Comparison of ENCODE assay signal across 20 cellular contexts in the genomic region with DNA sequence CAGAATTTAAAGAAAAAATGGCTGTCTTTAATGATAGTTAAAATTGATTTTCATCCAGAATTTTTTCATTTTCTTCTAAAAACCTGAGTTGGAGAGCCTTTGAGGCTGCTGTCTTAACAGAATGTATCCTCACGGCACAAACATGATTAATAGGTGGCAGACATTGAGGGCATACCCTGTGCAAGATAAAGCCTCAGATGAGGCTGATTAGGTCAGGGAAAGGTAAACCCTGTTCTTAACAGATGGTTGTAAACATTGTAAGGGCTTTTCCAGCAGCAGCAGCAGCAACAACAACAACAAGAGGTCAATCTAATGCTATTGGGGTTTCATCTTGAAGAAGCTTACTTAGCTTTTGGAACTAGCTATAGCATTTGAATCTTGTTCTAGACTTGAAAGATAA. TPM values are rescaled to one million over a fixed set of nuclear protein-coding genes. Genes with fewer than 3 reads are reported as not detected.
A peak's percentile ranks its signal among the peaks of the same experiment; 100 is the strongest.
DNase-seq lines count a peak whose midpoint lies in the region; ATAC-seq and TF ChIP-seq lines count a peak whose summit lies in the region.
"Had no signal": no experiment of that assay in that cellular context is flagged by ENCODE, and none has a peak within 500 bp of the region (broad histone marks: within the 10 kb centered on the region; RNA-seq: fewer than 3 reads in every experiment).

No MANE protein-coding gene starts in this region.

- H3K4me1 Mint-ChIP-seq in immature natural killer cell: peaks cover 75 to 84% of the 10 kb centered on the region in 2 donors
- peaks cover 75% of the 10 kb centered on the region for H3K4me1 Mint-ChIP-seq in stimulated activated effector memory CD8-positive, alpha-beta T cell treated with anti-CD3 and anti-CD28 coated beads, Interleukin-12 subunit alpha, Interleukin-12 subunit beta, amount 100 ng/mL, for 72 hours

- intact Hi-C loops in mucosa of descending colon (cut with DNase I, micrococcal nuclease): no loop called here

- H4K20me1 ChIP-seq in SK-N-SH (ENCODE audit: insufficient read depth): no peaks in the 10 kb centered on the region

- peaks cover 18% of the 10 kb centered on the region for H3K79me2 ChIP-seq in SK-N-SH (ENCODE audit: insufficient read depth)

- H3K9me3 Mint-ChIP-seq in immature natural killer cell: no peaks in the 10 kb centered on the region
- no peaks in the 10 kb centered on the region for H3K9me3 Mint-ChIP-seq in stimulated activated effector memory CD8-positive, alpha-beta T cell treated with anti-CD3 and anti-CD28 coated beads, Interleukin-12 subunit alpha, Interleukin-12 subunit beta, amount 100 ng/mL, for 72 hours
- H3K9me3 Mint-ChIP-seq: GM23338 had no signal

- peaks cover 7% of the 10 kb centered on the region for H3F3A ChIP-seq in SK-N-SH (replicated peaks; ENCODE audit: insufficient read depth)

- no peak overlapping the region for H3K9ac ChIP-seq in SK-N-SH
- H3K9ac ChIP-seq: BLaER1 treated with 17β-estradiol and CSF1 and Interleukin-3, amounts not matched to agents 10 nM and 100 nM had no signal

- DNase-seq in SK-N-SH: no peak
- DNase-seq in NCI-H82 (lab: John Stamatoyannopoulos, UW): peak; percentile 80
- DNase-seq in immature natural killer cell: no peak
- DNase-seq in stimulated activated effector memory CD8-positive, alpha-beta T cell treated with anti-CD3 and anti-CD28 coated beads, Interleukin-12 subunit alpha, Interleukin-12 subunit beta, amount 100 ng/mL, for 72 hours (ENCODE audit: low spot score in 2 of 2): no peak
- no peak for DNase-seq in mucosa of descending colon
- DNase-seq in hypothalamus (lab: John Stamatoyannopoulos, UW): no peak
- DNase-seq: Calu3; DMS79 treated with DMSO at 0.1 percent for 48 hours; NCI-H146; NCI-H2081 treated with DMSO at 0.1 percent for 48 hours; NCI-H524 treated with DMSO at 0.1 percent for 48 hours; NK-92 treated with Interleukin-12 subunit alpha and Interleukin-12 subunit beta, amount 100 ng/mL, for 24 hours; OCI-M1; SJCRH30 had no signal

- no peak for TF ChIP-seq RAD21 in SK-N-SH (IDR thresholded peaks at IDR 0.05; ENCODE audit: low read length)

- H3K9me3 ChIP-seq in SK-N-SH (no peaks in the 10 kb centered on the region), mucosa of descending colon (no peaks in the 10 kb centered on the region)
- H3K9me3 ChIP-seq: SJCRH30 had no signal

- TF ChIP-seq EP300 in SK-N-SH (IDR thresholded peaks at IDR 0.05; ENCODE audit: borderline replicate concordance in 1 of 2, low read depth in 1 of 2, low read length in 1 of 2): no peak

- ATAC-seq in SK-N-SH treated with all-trans-retinoic acid at 6 μM for 48 hours (no peak), mucosa of descending colon (no peak), HG02870 (IDR thresholded peaks at IDR 0.05; ENCODE audit: unreplicated experiment) (no peak)
- ATAC-seq in stimulated activated effector memory CD8-positive, alpha-beta T cell treated with anti-CD3 and anti-CD28 coated beads, Interleukin-12 subunit alpha, Interleukin-12 subunit beta, amount 100 ng/mL, for 72 hours: no peak
- ATAC-seq: GM23338 had no signal

- POLR2A ChIA-PET in SK-N-SH (lab: Yijun Ruan, JAX): no interaction called here

- peaks cover 13 to 34% (median 15%) of the 10 kb centered on the region in 3 donors for H3K36me3 Mint-ChIP-seq in immature natural killer cell
- H3K36me3 Mint-ChIP-seq in stimulated activated effector memory CD8-positive, alpha-beta T cell treated with anti-CD3 and anti-CD28 coated beads, Interleukin-12 subunit alpha, Interleukin-12 subunit beta, amount 100 ng/mL, for 72 hours: peaks cover 88% of the 10 kb centered on the region

- 91% methylated on average over 1 of the region's 1 CpG for WGBS in SK-N-SH (ENCODE audit: low lambda C conversion rate)

- peak overlapping the region; percentile 65 to 86 (median 76) for H3K27ac Mint-ChIP-seq in immature natural killer cell
- peak overlapping the region; percentile 59 for H3K27ac Mint-ChIP-seq in stimulated activated effector memory CD8-positive, alpha-beta T cell treated with anti-CD3 and anti-CD28 coated beads, Interleukin-12 subunit alpha, Interleukin-12 subunit beta, amount 100 ng/mL, for 72 hours
- H3K27ac Mint-ChIP-seq: GM23338 had no signal

- peak overlapping the region; percentile 38 to 66 (median 63) for H3K4me3 Mint-ChIP-seq in immature natural killer cell
- H3K4me3 Mint-ChIP-seq in stimulated activated effector memory CD8-positive, alpha-beta T cell treated with anti-CD3 and anti-CD28 coated beads, Interleukin-12 subunit alpha, Interleukin-12 subunit beta, amount 100 ng/mL, for 72 hours: no peak overlapping the region
- H3K4me3 Mint-ChIP-seq: GM23338 had no signal

- TF ChIP-seq CTCF in SK-N-SH (IDR thresholded peaks at IDR 0.05): no peak
- no peak for TF ChIP-seq CTCF in mucosa of descending colon (IDR thresholded peaks at IDR 0.05)

- H2AFZ ChIP-seq in SK-N-SH (ENCODE audit: low read depth): no peak overlapping the region
- H2AFZ ChIP-seq: GM23338 had no signal

- no peaks in the 10 kb centered on the region for H3K27me3 ChIP-seq in SK-N-SH (ENCODE audit: insufficient read depth)
- H3K27me3 ChIP-seq: BLaER1 treated with 17β-estradiol and CSF1 and Interleukin-3, amounts not matched to agents 10 nM and 100 nM; SJCRH30 had no signal

- H3K4me2 ChIP-seq in SK-N-SH: no peak overlapping the region
- H3K4me2 ChIP-seq: GM23338 had no signal

- H3K36me3 ChIP-seq in SK-N-SH (replicated peaks in 1 of 2; ENCODE audit: control insufficient read depth in 1 of 2, insufficient read depth in 2 of 2, low read length in 1 of 2): peaks cover 0 to 13% of the 10 kb centered on the region in 2 experiments
- no peaks in the 10 kb centered on the region for H3K36me3 ChIP-seq in mucosa of descending colon (ENCODE audit: low read depth)
- H3K36me3 ChIP-seq: SJCRH30 had no signal

- peak overlapping the region in 1 of 2 experiments; percentile 47; a peak in 1 of 4 replicates for H3K27ac ChIP-seq in SK-N-SH (ENCODE audit: low read depth in 2 of 2, low read length in 1 of 2)
- H3K27ac ChIP-seq: 22Rv1, RWPE1, SJCRH30 had no signal

- H3K27me3 Mint-ChIP-seq in immature natural killer cell (ENCODE audit: low read depth in 3 of 3): peaks cover 0 to 13% (median 12%) of the 10 kb centered on the region in 3 donors

- H3K4me3 ChIP-seq in SK-N-SH (ENCODE audit: low read depth in 2 of 2, low read length in 1 of 2) (no peak overlapping the region), mucosa of descending colon (no peak overlapping the region)
- H3K4me3 ChIP-seq: BLaER1 treated with 17β-estradiol and CSF1 and Interleukin-3, amounts not matched to agents 10 nM and 100 nM; GM23338; SJCRH30 had no signal

- H3K4me1 ChIP-seq in SK-N-SH (ENCODE audit: control insufficient read depth in 1 of 2, insufficient read depth in 2 of 2, low read depth in 1 of 2, low read length in 1 of 2) (peaks cover 8 to 34% of the 10 kb centered on the region in 2 experiments; a peak in 2 of 4 replicates), mucosa of descending colon (ENCODE audit: low read depth) (no peaks in the 10 kb centered on the region)
- H3K4me1 ChIP-seq: SJCRH30 had no signal

- no peaks in the 10 kb centered on the region for H3K9me2 ChIP-seq in SK-N-SH

- CTCF ChIA-PET in SK-N-SH (lab: Yijun Ruan, JAX): no interaction called here

TF ChIP-seq in SK-N-SH, 30 proteins besides CTCF, POLR2A, EP300 and RAD21:
- TF ChIP-seq GATA2 (CRISPR knock-in tag; IDR thresholded peaks at IDR 0.05) (peak; percentile 44; the same call in 1 of the 2 replicates), SIN3A (IDR thresholded peaks at IDR 0.05; ENCODE audit: borderline replicate concordance, low read depth, low read length) (no peak)
- TF ChIP-seq, protein P1, sequence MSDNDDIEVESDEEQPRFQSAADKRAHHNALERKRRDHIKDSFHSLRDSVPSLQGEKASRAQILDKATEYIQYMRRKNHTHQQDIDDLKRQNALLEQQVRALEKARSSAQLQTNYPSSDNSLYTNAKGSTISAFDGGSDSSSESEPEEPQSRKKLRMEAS (IDR thresholded peaks at IDR 0.05; ENCODE audit: low read depth): no peak
- TF ChIP-seq, protein P2, sequence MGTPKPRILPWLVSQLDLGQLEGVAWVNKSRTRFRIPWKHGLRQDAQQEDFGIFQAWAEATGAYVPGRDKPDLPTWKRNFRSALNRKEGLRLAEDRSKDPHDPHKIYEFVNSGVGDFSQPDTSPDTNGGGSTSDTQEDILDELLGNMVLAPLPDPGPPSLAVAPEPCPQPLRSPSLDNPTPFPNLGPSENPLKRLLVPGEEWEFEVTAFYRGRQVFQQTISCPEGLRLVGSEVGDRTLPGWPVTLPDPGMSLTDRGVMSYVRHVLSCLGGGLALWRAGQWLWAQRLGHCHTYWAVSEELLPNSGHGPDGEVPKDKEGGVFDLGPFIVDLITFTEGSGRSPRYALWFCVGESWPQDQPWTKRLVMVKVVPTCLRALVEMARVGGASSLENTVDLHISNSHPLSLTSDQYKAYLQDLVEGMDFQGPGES (IDR thresholded peaks at IDR 0.05; ENCODE audit: low read depth, low read length): no peak
TF ChIP-seq in SK-N-SH: peak in this region for 1.

TF ChIP-seq in SK-N-SH treated with all-trans-retinoic acid at 6 μM for 48 hours, 23 proteins besides CTCF, POLR2A, EP300 and RAD21 (continues in another document):
- TF ChIP-seq ZFP3 (CRISPR knock-in tag; IDR thresholded peaks at IDR 0.05) (no peak), ZFP30 (CRISPR knock-in tag; IDR thresholded peaks at IDR 0.05) (no peak), RARB (CRISPR knock-in tag; IDR thresholded peaks at IDR 0.05) (no peak), ESRRG (CRISPR knock-in tag; IDR thresholded peaks at IDR 0.05) (no peak), ZNF70 (CRISPR knock-in tag; IDR thresholded peaks at IDR 0.05) (no peak), OSR1 (CRISPR knock-in tag; IDR thresholded peaks at IDR 0.05) (no peak), TOX (CRISPR knock-in tag; IDR thresholded peaks at IDR 0.05; ENCODE audit: borderline replicate concordance) (no peak), ZNF8 (CRISPR knock-in tag; IDR thresholded peaks at IDR 0.05) (no peak)
- TF ChIP-seq, protein P3, sequence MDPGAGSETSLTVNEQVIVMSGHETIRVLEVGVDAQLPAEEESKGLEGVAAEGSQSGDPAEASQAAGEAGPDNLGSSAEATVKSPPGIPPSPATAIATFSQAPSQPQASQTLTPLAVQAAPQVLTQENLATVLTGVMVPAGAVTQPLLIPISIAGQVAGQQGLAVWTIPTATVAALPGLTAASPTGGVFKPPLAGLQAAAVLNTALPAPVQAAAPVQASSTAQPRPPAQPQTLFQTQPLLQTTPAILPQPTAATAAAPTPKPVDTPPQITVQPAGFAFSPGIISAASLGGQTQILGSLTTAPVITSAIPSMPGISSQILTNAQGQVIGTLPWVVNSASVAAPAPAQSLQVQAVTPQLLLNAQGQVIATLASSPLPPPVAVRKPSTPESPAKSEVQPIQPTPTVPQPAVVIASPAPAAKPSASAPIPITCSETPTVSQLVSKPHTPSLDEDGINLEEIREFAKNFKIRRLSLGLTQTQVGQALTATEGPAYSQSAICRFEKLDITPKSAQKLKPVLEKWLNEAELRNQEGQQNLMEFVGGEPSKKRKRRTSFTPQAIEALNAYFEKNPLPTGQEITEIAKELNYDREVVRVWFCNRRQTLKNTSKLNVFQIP (CRISPR knock-in tag; IDR thresholded peaks at IDR 0.05; ENCODE audit: borderline replicate concordance, low read depth): no peak

RNA-seq across cellular contexts. Expression of a gene that starts 17.4 kb away (rescaled TPM):
- polyA plus RNA-seq in SK-N-SH (2012; rRNA removed): 17.8 and 19.1 TPM in 2 replicates
- polyA plus RNA-seq in SK-N-SH (2012; cell fraction: cytosol; rRNA removed): 25.2 and 29.0 TPM in 2 replicates
- 8.2 and 8.9 TPM in 2 replicates for polyA plus RNA-seq in SK-N-SH (2012; cell fraction: nucleus; rRNA removed)
- polyA plus RNA-seq in immature natural killer cell: 100 to 1,000 TPM; 391 to 466 (median 462) TPM
- 10 to 100 TPM in 2 of 3 donors, 1 to 10 TPM in 1; 9.9 to 52.2 (median 16.6) TPM for total RNA-seq in mucosa of descending colon
- total RNA-seq: Calu3 had no signal

Comparison
In these comparisons a context has a peak if more than half of its experiments do, and no peak if none do; other contexts are left out.
1. RNA of a gene that starts 17.4 kb away (polyA plus RNA-seq): 391 to 466 TPM in immature natural killer cell; 8.2 to 29.0 TPM in SK-N-SH; every median in the first group is over 10 times any median in the second.